Comparison of ENCODE assay signal across 9 cellular contexts in genomic region chr2:138814123-138814883, GRCh38. TPM values are rescaled to one million over a fixed set of nuclear protein-coding genes. Genes with fewer than 3 reads are reported as not detected.
DNase-seq lines count a peak whose midpoint lies in the region; ATAC-seq, FAIRE-seq and TF ChIP-seq lines count a peak whose summit lies in the region.
"Had no signal": no experiment of that assay in that cellular context is flagged by ENCODE, and none has a peak within 500 bp of the region (broad histone marks: within the 10 kb centered on the region; RNA-seq: fewer than 3 reads in every experiment).

No MANE protein-coding gene starts in this region.

- H3K14ac ChIP-seq in H1 (ENCODE audit: insufficient read length), result no peak overlapping the region

- H3K27ac ChIP-seq in HCT116 (ENCODE audit: low read depth, low read length) (no peak overlapping the region), H1 (ENCODE audit: low read depth, low read length) (no peak overlapping the region), aorta (ENCODE audit: low read depth in 1 of 2, low read length in 2 of 2) (no peak overlapping the region)

- no TSS peak for BruUV-seq in HCT116 (replicated peaks; lab: Mats Ljungman, UMichigan)

- H4K5ac ChIP-seq in H1 (ENCODE audit: insufficient read length, low read depth, low read length), result no peak overlapping the region

- DNase-seq in CD14-positive monocyte (ENCODE audit: low spot score), result peak; percentile 68
- peak; percentile 13 for DNase-seq in HCT116 (ENCODE audit: low read depth, low spot score)
- DNase-seq in NCI-H510A treated with DMSO at 0.1 percent for 48 hours (lab: John Stamatoyannopoulos, UW), result peak; percentile 33
- no peak for DNase-seq in H1 (ENCODE audit: low read depth in 1 of 2, low spot score in 2 of 2)
- no peak for DNase-seq in GM03348 (ENCODE audit: low spot score)
- DNase-seq in aorta, result no peak
- DNase-seq in globus pallidus (ENCODE audit: low spot score), result no peak
- DNase-seq: activated CD4-positive, alpha-beta T cell treated with anti-CD3 and anti-CD28 coated beads for 48 hours had no signal

- no peak overlapping the region for H2BK20ac ChIP-seq in H1 (ENCODE audit: low read length)

- H3K9me3 ChIP-seq in HCT116 (ENCODE audit: control insufficient read depth in 1 of 2, insufficient read depth in 1 of 2, low read depth in 1 of 2, low read length in 2 of 2) (no peaks in the 10 kb centered on the region), H1 (ENCODE audit: insufficient read depth in 2 of 2, low read depth in 1 of 2, low read length in 1 of 2) (no peaks in the 10 kb centered on the region), aorta (ENCODE audit: control insufficient read depth, low read length) (no peaks in the 10 kb centered on the region)

- H3K79me1 ChIP-seq in H1 (ENCODE audit: low read depth, low read length), result no peaks in the 10 kb centered on the region

- peak; percentile 90 for FAIRE-seq in H1 (lab: Jason Lieb, UNC)

- no peak overlapping the region for H4K8ac ChIP-seq in H1 (ENCODE audit: extremely low read depth, insufficient read depth, low read length)

- intact Hi-C loops in CD14-positive monocyte (cut with micrococcal nuclease), result no loop called here
- intact Hi-C loops in HCT116 (cut with micrococcal nuclease), result no loop called here
- intact Hi-C loops in aorta (cut with DNase I), result no loop called here

- H3K9me3 Mint-ChIP-seq in CD14-positive monocyte, result peaks cover 0 to 4% (median 0%) of the 10 kb centered on the region in 7 donors

- no peak for TF ChIP-seq RAD21 in HCT116 (IDR thresholded peaks at IDR 0.05; ENCODE audit: low read depth)
- TF ChIP-seq RAD21 in H1 (IDR thresholded peaks at IDR 0.05 in 1 of 2, conservative IDR thresholded peaks at IDR 0.05 in 1 of 2; ENCODE audit: low read depth in 2 of 2, low read length in 2 of 2), result peak in 1 of 2 experiments; percentile 38; a peak in 2 of 4 replicates

- H2AK5ac ChIP-seq in H1 (ENCODE audit: low read depth, low read length), result no peak overlapping the region

- no peak overlapping the region for H3K23ac ChIP-seq in H1 (ENCODE audit: insufficient read length)

- no peaks in the 10 kb centered on the region for H3K9me2 ChIP-seq in HCT116 (ENCODE audit: insufficient read depth)

- H3K18ac ChIP-seq in H1 (ENCODE audit: extremely low read depth, low read length), result no peak overlapping the region

- CTCF ChIA-PET in HCT116 (lab: Charles Lee) (interaction anchor here (0.6 to 1.8 kb wide), 12 partner anchors 9 to 948 kb away, joined by 3 to 28 read pairs (median 4); no protein-coding TSS in a partner anchor), H1 (lab: Charles Lee; ENCODE audit: partially characterized antibody) (interaction anchor here (0.7 to 3.3 kb wide), 33 partner anchors 9 to 914 kb away, joined by 3 to 27 read pairs (median 4); partner anchors contain the start of gene SPOPL)

- no peak overlapping the region for H4K91ac ChIP-seq in H1 (replicated peaks; ENCODE audit: insufficient read length, low read length)

- no peak overlapping the region for H3K56ac ChIP-seq in H1 (replicated peaks; ENCODE audit: insufficient read length, low read depth, low read length)

- H3K36me3 ChIP-seq in HCT116 (ENCODE audit: control insufficient read depth in 1 of 2, insufficient read depth in 2 of 2, low read length in 2 of 2), result no peaks in the 10 kb centered on the region
- H3K36me3 ChIP-seq in H1 (ENCODE audit: control insufficient read depth in 2 of 4, insufficient read depth in 4 of 4, low read length in 3 of 4), result no peaks in the 10 kb centered on the region
- H3K36me3 ChIP-seq in aorta (ENCODE audit: control insufficient read depth in 1 of 2, insufficient read depth in 2 of 2, low read length in 1 of 2), result no peaks in the 10 kb centered on the region

- no peaks in the 10 kb centered on the region for H3K79me2 ChIP-seq in HCT116 (ENCODE audit: insufficient read depth, low read length)
- no peaks in the 10 kb centered on the region for H3K79me2 ChIP-seq in H1 (ENCODE audit: control insufficient read depth in 1 of 2, insufficient read depth in 2 of 2, low read length in 2 of 2)

- H3K4me2 ChIP-seq in HCT116 (ENCODE audit: low read length), result no peak overlapping the region
- H3K4me2 ChIP-seq in H1 (ENCODE audit: insufficient read depth in 1 of 2, low read depth in 2 of 2, low read length in 2 of 2), result no peak overlapping the region

- H3K27me3 Mint-ChIP-seq in CD14-positive monocyte (ENCODE audit: low read depth in 3 of 3), result peaks cover 0 to 3% (median 0%) of the 10 kb centered on the region in 3 donors

- RAD21 ChIA-PET in HCT116 (lab: Charles Lee; ENCODE audit: low non-redundant PET in 1 of 2, low total read pairs in 2 of 2, uncharacterized antibody in 2 of 2, unreplicated experiment in 2 of 2), result interaction anchor here in 1 of 2 experiments (1.0 kb wide), 1 partner anchor 13 kb away, joined by 3 read pairs; no protein-coding TSS in a partner anchor

- H3K9ac ChIP-seq in HCT116 (ENCODE audit: low read length) (no peak overlapping the region), H1 (replicated peaks in 1 of 4; ENCODE audit: extremely low read depth in 1 of 4, low read depth in 3 of 4, low read length in 3 of 4) (no peak overlapping the region)

- POLR2A ChIA-PET in HCT116 (lab: Charles Lee), result interaction anchor here (0.9 kb wide), 1 partner anchor 90 kb away, joined by 3 read pairs; no protein-coding TSS in a partner anchor
- POLR2A ChIA-PET in H1 (lab: Charles Lee; ENCODE audit: partially characterized antibody), result no interaction called here

- peak; percentile 80 for ATAC-seq in HCT116
- ATAC-seq in GM21529 (IDR thresholded peaks at IDR 0.05; ENCODE audit: unreplicated experiment), result no peak
- ATAC-seq in aorta (ENCODE audit: low FRiP score), result no peak

- H3K4me1 ChIP-seq in HCT116 (ENCODE audit: control insufficient read depth in 1 of 2, insufficient read depth in 2 of 2, low read length in 2 of 2), result no peaks in the 10 kb centered on the region
- H3K4me1 ChIP-seq in H1 (replicated peaks in 1 of 4; ENCODE audit: control insufficient read depth in 3 of 4, insufficient read depth in 4 of 4, low read length in 3 of 4), result peaks cover 0 to 4% (median 0%) of the 10 kb centered on the region in 4 experiments; a peak in 2 of 7 replicates
- H3K4me1 ChIP-seq in aorta (ENCODE audit: control insufficient read depth in 1 of 2, insufficient read depth in 2 of 2, low read length in 2 of 2), result no peaks in the 10 kb centered on the region

- H2AFZ ChIP-seq in HCT116 (ENCODE audit: low read depth, low read length, poor library complexity, severe bottlenecking) (no peak overlapping the region), H1 (ENCODE audit: low read length) (peak overlapping the region; percentile 50; the same call in 1 of the 2 replicates)

- peak overlapping the region; percentile 35 to 89 (median 75) for H3K27ac Mint-ChIP-seq in CD14-positive monocyte

- no peak overlapping the region for H3K4me3 ChIP-seq in HCT116 (replicated peaks in 1 of 2; ENCODE audit: low read depth in 1 of 2, low read length in 2 of 2)
- no peak overlapping the region for H3K4me3 ChIP-seq in H1 (ENCODE audit: extremely low read depth in 1 of 4, insufficient read depth in 2 of 4, low read depth in 3 of 4, low read length in 4 of 4)
- H3K4me3 ChIP-seq in aorta (ENCODE audit: low read length in 2 of 2), result no peak overlapping the region

- no peak overlapping the region for H2BK15ac ChIP-seq in H1 (ENCODE audit: low read length)

- no peak for TF ChIP-seq POLR2A in HCT116 (IDR thresholded peaks at IDR 0.05; ENCODE audit: borderline replicate concordance, extremely low read depth, insufficient read depth, insufficient read length)
- no peak for TF ChIP-seq POLR2A in H1 (IDR thresholded peaks at IDR 0.05; ENCODE audit: control extremely low read depth in 1 of 2, low read depth in 2 of 2, low read length in 2 of 2)

- H3K23me2 ChIP-seq in H1 (ENCODE audit: low read depth, low read length), result no peaks in the 10 kb centered on the region

- no peaks in the 10 kb centered on the region for H4K20me1 ChIP-seq in HCT116 (ENCODE audit: insufficient read depth)
- H4K20me1 ChIP-seq in H1 (replicated peaks in 1 of 2; ENCODE audit: control insufficient read depth in 1 of 2, insufficient read depth in 2 of 2, low read length in 2 of 2), result no peaks in the 10 kb centered on the region

- peaks cover 30% of the 10 kb centered on the region for H3K4me1 Mint-ChIP-seq in CD14-positive monocyte

- H3K4me3 Mint-ChIP-seq in CD14-positive monocyte, result peak overlapping the region in 1 of 2 donors; percentile 57

- no peaks in the 10 kb centered on the region for H3K27me3 ChIP-seq in HCT116 (ENCODE audit: insufficient read depth, low read length)
- no peaks in the 10 kb centered on the region for H3K27me3 ChIP-seq in H1 (replicated peaks in 1 of 4; ENCODE audit: control insufficient read depth in 3 of 4, extremely low read depth in 1 of 4, insufficient read depth in 3 of 4, low read length in 3 of 4)
- no peaks in the 10 kb centered on the region for H3K27me3 ChIP-seq in aorta (ENCODE audit: control insufficient read depth in 1 of 2, insufficient read depth in 2 of 2, low read length in 1 of 2)

- peaks cover 0 to 1% of the 10 kb centered on the region in 2 donors for H3K36me3 Mint-ChIP-seq in CD14-positive monocyte

- no peak overlapping the region for H3K4ac ChIP-seq in H1 (replicated peaks; ENCODE audit: insufficient read length, low read depth, low read length)

- no peak overlapping the region for H2BK5ac ChIP-seq in H1 (ENCODE audit: low read depth, low read length)

- TF ChIP-seq CTCF in CD14-positive monocyte (IDR thresholded peaks at IDR 0.05) (peak; percentile 71), HCT116 (IDR thresholded peaks at IDR 0.05 in 2 of 3, conservative IDR thresholded peaks at IDR 0.05 in 1 of 3; ENCODE audit: borderline replicate concordance in 1 of 3, insufficient read depth in 1 of 3, low read depth in 2 of 3, low read length in 2 of 3) (peak; percentile 14 to 55 (median 53); a peak in 4 of 6 replicates), H1 (IDR thresholded peaks at IDR 0.05; ENCODE audit: control extremely low read depth in 1 of 3, insufficient read depth in 1 of 3, low read depth in 1 of 3, low read length in 3 of 3) (peak in 2 of 3 experiments; percentile 48 to 70; a peak in 3 of 4 replicates)

- no peak for TF ChIP-seq EP300 in H1 (IDR thresholded peaks at IDR 0.05; ENCODE audit: borderline replicate concordance in 1 of 2, low read depth in 2 of 2, low read length in 2 of 2)

- H2BK120ac ChIP-seq in H1 (replicated peaks; ENCODE audit: low read depth, low read length), result no peak overlapping the region

- WGBS in H1 (ENCODE audit: extremely low coverage in 1 of 2, insufficient coverage in 1 of 2, insufficient read length in 1 of 2, insufficient replicate concordance in 2 of 2, low coverage in 1 of 2, low lambda C conversion rate in 2 of 2, missing lambda C conversion rate in 1 of 2), 2 experiments, result 81% methylated on average over 4 of the region's 4 CpGs; no CpG with 5 or more reads in 1 of the 2 experiments
- WGBS in aorta, 2 donors, result 62 to 67% methylated on average over 4 of the region's 4 CpGs

- no peak overlapping the region for H2BK12ac ChIP-seq in H1 (ENCODE audit: low read depth, low read length)

RNA-seq across cellular contexts. Expression of gene NXPH2, which starts 34.1 kb away (rescaled TPM):
- not detected for polyA plus RNA-seq in CD14-positive monocyte
- not detected for total RNA-seq in HCT116 (2021; ENCODE audit: unreplicated experiment)
- 0.18 and 0.35 TPM in 2 replicates for polyA plus RNA-seq in HCT116 (2012)
- total RNA-seq in H1 (2021; fragmentation: NEBNext Ultra II Directional; extraction: Animal tissue kit (Norgen Biotek cat#: 25700)), result 5.6 and 6.9 TPM in 2 replicates
- 1.8 and 1.9 TPM in 2 replicates for polyA plus RNA-seq in H1 (2011; rRNA removed)
- polyA plus RNA-seq in H1 (2011; cell fraction: cytosol; rRNA removed), result 1.8 TPM
- 1.3 TPM for polyA plus RNA-seq in H1 (2011; cell fraction: nucleus; rRNA removed)
- polyA plus RNA-seq in H1 (2012, experiment 1 of 2), result 2.5 to 4.3 TPM (median 3.2 TPM) in 4 replicates
- polyA plus RNA-seq in H1 (2012, experiment 2 of 2), result 1.4 TPM
- polyA plus RNA-seq in H1 (2013, experiment 1 of 2), result 1.9 TPM
- 2.3 TPM for polyA plus RNA-seq in H1 (2013, experiment 2 of 2)
- polyA minus RNA-seq in H1 (2011; rRNA and poly(A)+ RNA removed), result 4.6 and 5.4 TPM in 2 replicates
- 2.2 TPM for polyA minus RNA-seq in H1 (2011; cell fraction: cytosol; rRNA and poly(A)+ RNA removed)
- polyA minus RNA-seq in H1 (2011; cell fraction: nucleus; rRNA and poly(A)+ RNA removed), result 2.5 TPM
- not detected for total RNA-seq in aorta
- not detected for polyA plus RNA-seq in aorta

Comparison
In these comparisons a context has a peak if more than half of its experiments do, and no peak if none do; other contexts are left out.
1. DNase-seq: peak in CD14-positive monocyte (single experiment), HCT116 (single experiment) and NCI-H510A treated with DMSO at 0.1 percent for 48 hours (single experiment); none in H1 (0 of 2), GM03348 (single experiment), aorta (0 of 2) and globus pallidus (single experiment).
2. Peak in every context shown above with its lines, with median percentiles within 50 percentile points of each other: CTCF ChIP-seq.